1 cellular context compared by ENCODE assay signal in the genomic region with DNA sequence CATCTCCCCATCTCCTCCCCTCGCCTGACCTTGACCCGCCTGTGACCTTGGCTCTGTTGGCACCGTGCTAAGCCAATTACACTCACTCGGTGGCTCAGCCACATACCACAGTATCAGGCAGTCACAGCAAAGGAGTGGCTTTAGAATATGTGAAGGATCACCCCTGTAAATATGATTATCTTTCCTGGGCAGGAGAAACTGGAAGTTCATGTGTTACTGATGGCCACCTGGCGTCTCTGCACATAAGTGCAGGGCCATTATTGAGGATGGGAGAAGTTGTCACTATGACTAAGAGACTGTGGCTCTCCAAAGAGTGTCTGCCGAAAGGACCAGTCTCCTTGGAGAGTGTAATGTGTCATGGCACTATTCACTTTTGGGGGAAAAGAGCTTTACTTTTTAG.
TF ChIP-seq lines count a peak whose summit lies in the region.

No MANE protein-coding gene starts in this region.

TF ChIP-seq in A549, 52 proteins besides CTCF, POLR2A, EP300 and RAD21 (continued from another document):
- TF ChIP-seq, protein P1, sequence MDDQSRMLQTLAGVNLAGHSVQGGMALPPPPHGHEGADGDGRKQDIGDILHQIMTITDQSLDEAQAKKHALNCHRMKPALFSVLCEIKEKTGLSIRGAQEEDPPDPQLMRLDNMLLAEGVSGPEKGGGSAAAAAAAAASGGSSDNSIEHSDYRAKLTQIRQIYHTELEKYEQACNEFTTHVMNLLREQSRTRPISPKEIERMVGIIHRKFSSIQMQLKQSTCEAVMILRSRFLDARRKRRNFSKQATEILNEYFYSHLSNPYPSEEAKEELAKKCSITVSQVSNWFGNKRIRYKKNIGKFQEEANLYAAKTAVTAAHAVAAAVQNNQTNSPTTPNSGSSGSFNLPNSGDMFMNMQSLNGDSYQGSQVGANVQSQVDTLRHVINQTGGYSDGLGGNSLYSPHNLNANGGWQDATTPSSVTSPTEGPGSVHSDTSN (IDR thresholded peaks at IDR 0.05) = no peak
- TF ChIP-seq, protein P2, sequence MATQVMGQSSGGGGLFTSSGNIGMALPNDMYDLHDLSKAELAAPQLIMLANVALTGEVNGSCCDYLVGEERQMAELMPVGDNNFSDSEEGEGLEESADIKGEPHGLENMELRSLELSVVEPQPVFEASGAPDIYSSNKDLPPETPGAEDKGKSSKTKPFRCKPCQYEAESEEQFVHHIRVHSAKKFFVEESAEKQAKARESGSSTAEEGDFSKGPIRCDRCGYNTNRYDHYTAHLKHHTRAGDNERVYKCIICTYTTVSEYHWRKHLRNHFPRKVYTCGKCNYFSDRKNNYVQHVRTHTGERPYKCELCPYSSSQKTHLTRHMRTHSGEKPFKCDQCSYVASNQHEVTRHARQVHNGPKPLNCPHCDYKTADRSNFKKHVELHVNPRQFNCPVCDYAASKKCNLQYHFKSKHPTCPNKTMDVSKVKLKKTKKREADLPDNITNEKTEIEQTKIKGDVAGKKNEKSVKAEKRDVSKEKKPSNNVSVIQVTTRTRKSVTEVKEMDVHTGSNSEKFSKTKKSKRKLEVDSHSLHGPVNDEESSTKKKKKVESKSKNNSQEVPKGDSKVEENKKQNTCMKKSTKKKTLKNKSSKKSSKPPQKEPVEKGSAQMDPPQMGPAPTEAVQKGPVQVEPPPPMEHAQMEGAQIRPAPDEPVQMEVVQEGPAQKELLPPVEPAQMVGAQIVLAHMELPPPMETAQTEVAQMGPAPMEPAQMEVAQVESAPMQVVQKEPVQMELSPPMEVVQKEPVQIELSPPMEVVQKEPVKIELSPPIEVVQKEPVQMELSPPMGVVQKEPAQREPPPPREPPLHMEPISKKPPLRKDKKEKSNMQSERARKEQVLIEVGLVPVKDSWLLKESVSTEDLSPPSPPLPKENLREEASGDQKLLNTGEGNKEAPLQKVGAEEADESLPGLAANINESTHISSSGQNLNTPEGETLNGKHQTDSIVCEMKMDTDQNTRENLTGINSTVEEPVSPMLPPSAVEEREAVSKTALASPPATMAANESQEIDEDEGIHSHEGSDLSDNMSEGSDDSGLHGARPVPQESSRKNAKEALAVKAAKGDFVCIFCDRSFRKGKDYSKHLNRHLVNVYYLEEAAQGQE (IDR thresholded peaks at IDR 0.05) = no peak
- TF ChIP-seq ZSCAN20 (CRISPR knock-in tag; IDR thresholded peaks at IDR 0.05) (no peak), BHLHE40 (IDR thresholded peaks at IDR 0.05; ENCODE audit: low read depth, low read length) (no peak), MYC (IDR thresholded peaks at IDR 0.05; ENCODE audit: borderline replicate concordance, low read length) (no peak), ZFP36 (IDR thresholded peaks at IDR 0.05; ENCODE audit: borderline replicate concordance, partially characterized antibody) (no peak), HOXB5 (CRISPR knock-in tag; IDR thresholded peaks at IDR 0.05) (no peak), ESRRA (IDR thresholded peaks at IDR 0.05; ENCODE audit: borderline replicate concordance, low read length) (no peak), KDM1A (IDR thresholded peaks at IDR 0.05; ENCODE audit: low read depth) (no peak), EHMT2 (IDR thresholded peaks at IDR 0.05; ENCODE audit: low read depth) (no peak), MAZ (IDR thresholded peaks at IDR 0.05; ENCODE audit: borderline replicate concordance, low read depth, low read length) (no peak)
